ENCODE assay signal across 10 cellular contexts in genomic region chr3:134326126-134326525, GRCh38. TPM values are rescaled to one million over a fixed set of nuclear protein-coding genes. Genes with fewer than 3 reads are reported as not detected.
A peak's percentile ranks its signal among the peaks of the same experiment; 100 is the strongest.
DNase-seq lines count a peak whose midpoint lies in the region; ATAC-seq and TF ChIP-seq lines count a peak whose summit lies in the region.
"Had no signal": no experiment of that assay in that cellular context is flagged by ENCODE, and none has a peak within 500 bp of the region (broad histone marks: within the 10 kb centered on the region; RNA-seq: fewer than 3 reads in every experiment).

No MANE protein-coding gene starts in this region.

- H3K27ac Mint-ChIP-seq in GM23338, result no peak overlapping the region
- H3K27ac Mint-ChIP-seq: CD4-positive, alpha-beta T cell had no signal

- no peaks in the 10 kb centered on the region for H3K9me3 ChIP-seq in ascending aorta
- no peaks in the 10 kb centered on the region for H3K9me3 ChIP-seq in right cardiac atrium (ENCODE audit: control insufficient read depth, low read length)

- intact Hi-C loops in ascending aorta (cut with DNase I), result no loop called here
- intact Hi-C loops in right cardiac atrium (cut with DNase I), result no loop called here

- WGBS in right cardiac atrium, result 48% methylated on average over 11 of the region's 11 CpGs

- 0 out of 2 replicates have a peak, but pooled peaks cover 3% of the 10 kb centered on the region for H3F3A ChIP-seq in GM23338 (replicated peaks; ENCODE audit: low read depth)

- H3K27ac ChIP-seq in GM23338 (ENCODE audit: low read depth) (peak overlapping the region; percentile 87), ascending aorta (peak overlapping the region; percentile 50 to 67), right cardiac atrium (ENCODE audit: low read length) (peak overlapping the region; percentile 12), skin epidermis (peak overlapping the region in 14 of 21 experiments; percentile 0 to 86 (median 74))

- peaks cover 35% of the 10 kb centered on the region for H3K4me1 ChIP-seq in GM23338 (ENCODE audit: insufficient read depth)
- peaks cover 12 to 38% of the 10 kb centered on the region in 2 donors for H3K4me1 ChIP-seq in ascending aorta
- peaks cover 19% of the 10 kb centered on the region for H3K4me1 ChIP-seq in right cardiac atrium (ENCODE audit: control insufficient read depth, insufficient read depth, low read length)

- no peaks in the 10 kb centered on the region for H3K9me2 ChIP-seq in GM23338 (ENCODE audit: insufficient read depth)

- H3K4me1 Mint-ChIP-seq in GM23338, result peaks cover 39% of the 10 kb centered on the region

- H3K27me3 ChIP-seq in GM23338 (ENCODE audit: insufficient read depth), result no peaks in the 10 kb centered on the region
- H3K27me3 ChIP-seq in ascending aorta, result no peaks in the 10 kb centered on the region
- H3K27me3 ChIP-seq in right cardiac atrium (ENCODE audit: control insufficient read depth, insufficient read depth), result no peaks in the 10 kb centered on the region

- no peaks in the 10 kb centered on the region for H3K79me2 ChIP-seq in GM23338 (replicated peaks; ENCODE audit: insufficient read depth)

- H4K20me1 ChIP-seq in GM23338 (replicated peaks; ENCODE audit: insufficient read depth), result no peaks in the 10 kb centered on the region

- no peaks in the 10 kb centered on the region; the same call in 2 of the 3 replicates for H3K9me3 Mint-ChIP-seq in GM23338
- H3K9me3 Mint-ChIP-seq: CD4-positive, alpha-beta T cell had no signal

- H3K4me3 Mint-ChIP-seq in GM23338, result no peak overlapping the region
- H3K4me3 Mint-ChIP-seq: CD4-positive, alpha-beta T cell had no signal

- H3K27me3 Mint-ChIP-seq in GM23338 (ENCODE audit: insufficient read depth, low read depth, poor library complexity), result peaks cover 7% of the 10 kb centered on the region
- H3K27me3 Mint-ChIP-seq: CD4-positive, alpha-beta T cell had no signal

- no peaks in the 10 kb centered on the region for H3K36me3 ChIP-seq in GM23338 (ENCODE audit: insufficient read depth)
- H3K36me3 ChIP-seq in ascending aorta, result no peaks in the 10 kb centered on the region

- peak overlapping the region; percentile 65 for H3K4me2 ChIP-seq in GM23338

- ATAC-seq in GM23338 (peak; percentile 13), right cardiac atrium (peak in 1 of 2 donors; percentile 5), GM21390 (IDR thresholded peaks at IDR 0.05; ENCODE audit: unreplicated experiment) (no peak)

- DNase-seq in GM23338 (ENCODE audit: low spot score) (peak; percentile 56), ascending aorta (ENCODE audit: low spot score in 2 of 2) (no peak), right cardiac atrium (no peak), NCI-H524 treated with DMSO at 0.1 percent for 48 hours (lab: John Stamatoyannopoulos, UW) (no peak), SKM-1 treated with dmso at 0.1 percent for 144 hours (lab: John Stamatoyannopoulos, UW; ENCODE audit: unreplicated experiment) (no peak), COLO668 (lab: John Stamatoyannopoulos, UW; ENCODE audit: unreplicated experiment) (no peak)
- DNase-seq: CD4-positive, alpha-beta T cell had no signal

- TF ChIP-seq CTCF in GM23338 (conservative IDR thresholded peaks at IDR 0.05; ENCODE audit: low read depth in 2 of 2), result no peak
- no peak for TF ChIP-seq CTCF in ascending aorta (IDR thresholded peaks at IDR 0.05)

- H3K4me3 ChIP-seq in GM23338 (no peak overlapping the region), ascending aorta (no peak overlapping the region), right cardiac atrium (ENCODE audit: low read length) (no peak overlapping the region), skin epidermis (no peak overlapping the region)

- H3K36me3 Mint-ChIP-seq in GM23338 (ENCODE audit: low read depth), result no peaks in the 10 kb centered on the region; the same call in 2 of the 3 replicates

- H2AFZ ChIP-seq in GM23338, result no peak overlapping the region

TF ChIP-seq in GM23338, 12 proteins besides CTCF, POLR2A, EP300 and RAD21:
- no peak for TF ChIP-seq POLR2AphosphoS5 (IDR thresholded peaks at IDR 0.05; ENCODE audit: low read depth)
- TF ChIP-seq ZNF462 (CRISPR knock-in tag; IDR thresholded peaks at IDR 0.05), result no peak
- TF ChIP-seq STAT1 (IDR thresholded peaks at IDR 0.05; ENCODE audit: unreplicated experiment), result no peak
- TF ChIP-seq EZH2phosphoT487 (IDR thresholded peaks at IDR 0.05; ENCODE audit: unreplicated experiment), result no peak
- no peak for TF ChIP-seq ETS1 (IDR thresholded peaks at IDR 0.05)
- no peak for TF ChIP-seq ZNF114 (CRISPR knock-in tag; IDR thresholded peaks at IDR 0.05)
- TF ChIP-seq CREB1 (CRISPR knock-in tag; IDR thresholded peaks at IDR 0.05; ENCODE audit: low read depth), result no peak
- TF ChIP-seq JUNB (IDR thresholded peaks at IDR 0.05; ENCODE audit: unreplicated experiment), result no peak
- no peak for TF ChIP-seq ZNF331 (CRISPR knock-in tag; IDR thresholded peaks at IDR 0.05; ENCODE audit: low read depth)
- no peak for TF ChIP-seq NANOG (IDR thresholded peaks at IDR 0.05; ENCODE audit: borderline replicate concordance)
TF ChIP-seq in GM23338: peak in this region for 0.

RNA-seq across cellular contexts. Expression of gene AMOTL2, which starts 48.1 kb away (rescaled TPM):
- 96.2 and 102 TPM in 2 replicates for total RNA-seq in GM23338 (2014; rRNA removed; shearing (Covaris generic))
- polyA plus RNA-seq in GM23338 (2016; fragmentation: Nextera tagmentation; extraction: Ambion mirVana), result 17.4 and 17.9 TPM in 2 replicates
- 156 TPM for total RNA-seq in ascending aorta
- total RNA-seq in right cardiac atrium, result 10 to 100 TPM; 44.6 to 57.6 (median 47.6) TPM
- 22.9 TPM for polyA plus RNA-seq in right cardiac atrium
- total RNA-seq: CD4-positive, alpha-beta T cell; T-helper 2 cell treated with Interferon-gamma antibody and Interleukin-4, amounts not matched to agents 100 ng/mL and 5 ng/mL, for 36 hours had no signal

Comparison
In these comparisons a context has a peak if more than half of its experiments do, and no peak if none do; other contexts are left out.
1. H3K27ac ChIP-seq: peak in every context shown above with its lines; median percentile 87 in GM23338; 74 in skin epidermis; 58 in ascending aorta; 12 in right cardiac atrium.